25 cellular contexts compared by ENCODE assay signal in genomic region chr4:184889683-184890082, GRCh38.
DNase-seq lines count a peak whose midpoint lies in the region; ATAC-seq and TF ChIP-seq lines count a peak whose summit lies in the region.
"Had no signal": no experiment of that assay in that cellular context is flagged by ENCODE, and none has a peak within 500 bp of the region (broad histone marks: within the 10 kb centered on the region; RNA-seq: fewer than 3 reads in every experiment).

No MANE protein-coding gene starts in this region.

- H3K27ac Mint-ChIP-seq in stimulated activated memory B cell treated with anti-CD40 and anti-IgM and Interleukin-4, amounts not matched to agents 10 μg/mL and 1 μg/mL and 100 μg/mL, for 72 hours = peak overlapping the region; percentile 33
- H3K27ac Mint-ChIP-seq: activated T-helper 2 cell treated with anti-CD3 and anti-CD28 coated beads, Interferon-gamma antibody, Interleukin-2, Interleukin-4, amounts not matched to agents 10 μg/mL and 5 μg/mL and 100 μg/mL, durations not matched to agents 14 hours and 24 hours and 36 hours had no signal

- DNase-seq in MV-4-11 (lab: John Stamatoyannopoulos, UW) (peak; percentile 75), posterior cingulate gyrus (no peak), A673 (ENCODE audit: low spot score) (no peak), mucosa of descending colon (no peak)
- DNase-seq: activated CD8-positive, alpha-beta memory T cell treated with anti-CD3 and anti-CD28 coated beads, Interleukin-2, amount 50 U/mL, for 4 hours; DMS79; effector memory CD4-positive, alpha-beta T cell; foreskin melanocyte; GOT3; IMR-90; islet precursor cell; lower lobe of right lung; NCI-H146; NCI-H524 treated with DMSO at 0.1 percent for 48 hours; small intestine; stimulated activated naive CD4-positive, alpha-beta T cell treated with Interleukin-2 at 50 U/mL for 16 hours; T-helper 1 cell had no signal

- CTCF ChIA-PET in A673 (lab: Charles Lee) = no interaction called here

- H3K4me3 ChIP-seq in A673 (ENCODE audit: low read depth, low read length, poor library complexity, severe bottlenecking) (no peak overlapping the region), mucosa of descending colon (no peak overlapping the region)
- H3K4me3 ChIP-seq: body of pancreas, lower lobe of right lung, thoracic aorta had no signal

- H3K36me3 Mint-ChIP-seq in stimulated activated memory B cell treated with anti-CD40 and anti-IgM and Interleukin-4, amounts not matched to agents 10 μg/mL and 1 μg/mL and 100 μg/mL, for 72 hours = peaks cover 5% of the 10 kb centered on the region

- no TSS peak for BruUV-seq in A673 (replicated peaks; lab: Mats Ljungman, UMichigan)

- peaks cover 3% of the 10 kb centered on the region for H3K9me3 Mint-ChIP-seq in stimulated activated memory B cell treated with anti-CD40 and anti-IgM and Interleukin-4, amounts not matched to agents 10 μg/mL and 1 μg/mL and 100 μg/mL, for 72 hours
- H3K9me3 Mint-ChIP-seq: activated T-helper 2 cell treated with anti-CD3 and anti-CD28 coated beads, Interferon-gamma antibody, Interleukin-2, Interleukin-4, amounts not matched to agents 10 μg/mL and 5 μg/mL and 100 μg/mL, durations not matched to agents 14 hours and 24 hours and 36 hours had no signal

- H3K4me1 ChIP-seq in A673 (ENCODE audit: insufficient read depth, low read length, poor library complexity, severe bottlenecking) = no peaks in the 10 kb centered on the region
- H3K4me1 ChIP-seq in mucosa of descending colon (ENCODE audit: low read depth) = no peaks in the 10 kb centered on the region
- H3K4me1 ChIP-seq: body of pancreas had no signal

- TF ChIP-seq CTCF in VCaP (conservative IDR thresholded peaks at IDR 0.05) (no peak), A673 (conservative IDR thresholded peaks at IDR 0.05; ENCODE audit: low read depth, low read length) (no peak), mucosa of descending colon (IDR thresholded peaks at IDR 0.05) (no peak)

- no peak overlapping the region for H3K4me3 Mint-ChIP-seq in stimulated activated memory B cell treated with anti-CD40 and anti-IgM and Interleukin-4, amounts not matched to agents 10 μg/mL and 1 μg/mL and 100 μg/mL, for 72 hours

- no peaks in the 10 kb centered on the region for H3K36me3 ChIP-seq in A673 (ENCODE audit: insufficient read depth, low read length, poor library complexity, severe bottlenecking)
- H3K36me3 ChIP-seq in mucosa of descending colon (ENCODE audit: low read depth) = no peaks in the 10 kb centered on the region
- H3K36me3 ChIP-seq: lower lobe of right lung, neutrophil, thoracic aorta had no signal

- POLR2A ChIA-PET in A673 (lab: Charles Lee; ENCODE audit: low non-redundant PET) = interaction anchor here (0.6 kb wide), 1 partner anchor 10 kb away, joined by 3 read pairs; no protein-coding TSS in a partner anchor

- no peaks in the 10 kb centered on the region for H3K27me3 ChIP-seq in A673 (replicated peaks; ENCODE audit: insufficient read depth, low read depth, low read length, poor library complexity)
- H3K27me3 ChIP-seq: body of pancreas, neutrophil had no signal

- H3K4me1 Mint-ChIP-seq in stimulated activated memory B cell treated with anti-CD40 and anti-IgM and Interleukin-4, amounts not matched to agents 10 μg/mL and 1 μg/mL and 100 μg/mL, for 72 hours = peaks cover 12% of the 10 kb centered on the region

- intact Hi-C loops in posterior cingulate gyrus (cut with DNase I) = no loop called here
- intact Hi-C loops in A673 (cut with micrococcal nuclease; ENCODE audit: unreplicated experiment) = no loop called here
- intact Hi-C loops in mucosa of descending colon (cut with DNase I, micrococcal nuclease) = no loop called here

- peaks cover 8% of the 10 kb centered on the region for H3K27me3 Mint-ChIP-seq in stimulated activated memory B cell treated with anti-CD40 and anti-IgM and Interleukin-4, amounts not matched to agents 10 μg/mL and 1 μg/mL and 100 μg/mL, for 72 hours

- ATAC-seq in GM18520 (IDR thresholded peaks at IDR 0.05; ENCODE audit: unreplicated experiment) = peak; percentile 40
- ATAC-seq in stimulated activated memory B cell treated with anti-CD40 and anti-IgM and Interleukin-4, amounts not matched to agents 10 μg/mL and 1 μg/mL and 100 μg/mL, for 72 hours = no peak
- no peak for ATAC-seq in mucosa of descending colon
- ATAC-seq: body of pancreas, esophagus mucosa had no signal

- H3K9me3 ChIP-seq in A673 (ENCODE audit: low read depth, low read length, poor library complexity, severe bottlenecking) (no peaks in the 10 kb centered on the region), mucosa of descending colon (no peaks in the 10 kb centered on the region)
- H3K9me3 ChIP-seq: body of pancreas, lower lobe of right lung, neutrophil, thoracic aorta had no signal

- H3K27ac ChIP-seq in VCaP (peak overlapping the region; percentile 77), A673 (ENCODE audit: low read depth, low read length, poor library complexity, severe bottlenecking) (no peak overlapping the region)
- H3K27ac ChIP-seq: body of pancreas, lower lobe of right lung, neutrophil, thoracic aorta had no signal
